Comparison of ENCODE assay signal across 8 cellular contexts in the genomic region with DNA sequence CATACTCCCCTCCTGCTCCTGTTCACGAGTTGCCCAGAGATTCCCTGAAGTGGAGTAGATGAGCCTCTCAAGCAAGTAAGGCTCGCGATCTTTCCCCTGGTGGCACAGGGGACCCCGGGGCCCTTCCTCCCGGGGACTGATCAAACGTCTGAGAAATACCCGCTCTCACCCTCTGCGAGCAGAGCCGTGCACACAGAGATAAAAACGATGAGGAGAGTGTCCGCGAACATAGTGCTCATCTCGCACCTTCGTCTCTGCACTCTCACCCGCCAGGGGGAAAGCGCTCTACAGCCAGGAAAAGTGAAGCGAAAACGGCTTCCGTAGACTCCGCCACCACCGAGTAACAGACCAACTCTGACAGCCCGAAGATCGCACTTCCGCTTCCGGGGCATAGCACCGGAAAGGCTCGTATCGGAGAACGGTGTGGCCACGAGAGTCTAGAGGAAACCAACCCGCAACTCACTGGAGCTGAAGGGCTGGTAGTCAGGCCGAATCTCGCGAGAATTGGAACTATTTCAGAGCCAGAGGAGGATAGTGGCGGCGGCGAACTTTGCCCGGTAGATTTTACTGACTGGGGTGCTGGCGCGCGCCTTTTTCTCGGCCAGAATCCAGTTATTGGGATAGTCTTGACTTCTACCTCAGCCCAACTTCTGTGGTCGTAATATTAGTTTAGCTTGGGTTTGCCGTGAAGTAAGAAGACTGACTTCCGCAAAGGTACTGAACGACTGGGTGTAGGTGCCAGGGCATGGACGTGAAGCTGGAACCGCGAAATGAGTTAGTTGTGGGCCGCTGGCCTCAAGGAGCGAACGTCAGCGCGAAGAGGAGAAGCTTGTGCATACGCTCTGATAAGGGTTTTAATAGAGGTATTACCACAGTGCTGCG. TPM values are rescaled to one million over a fixed set of nuclear protein-coding genes. Genes with fewer than 3 reads are reported as not detected.
A peak's percentile ranks its signal among the peaks of the same experiment; 100 is the strongest.
DNase-seq lines count a peak whose midpoint lies in the region; ATAC-seq and TF ChIP-seq lines count a peak whose summit lies in the region.

A gene with protein sequence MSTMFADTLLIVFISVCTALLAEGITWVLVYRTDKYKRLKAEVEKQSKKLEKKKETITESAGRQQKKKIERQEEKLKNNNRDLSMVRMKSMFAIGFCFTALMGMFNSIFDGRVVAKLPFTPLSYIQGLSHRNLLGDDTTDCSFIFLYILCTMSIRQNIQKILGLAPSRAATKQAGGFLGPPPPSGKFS (minus strand): TSS at position 356 of the 882 bp plus-strand sequence. CDS start 117 bp downstream, at position 239.

- TF ChIP-seq CTCF in CD14-positive monocyte (IDR thresholded peaks at IDR 0.05) = peak; percentile 17

- peak; percentile 99 for ATAC-seq in GM19351 (IDR thresholded peaks at IDR 0.05; ENCODE audit: unreplicated experiment)
- peak; percentile 99 for ATAC-seq in HG03521 (IDR thresholded peaks at IDR 0.05; ENCODE audit: unreplicated experiment)
- peak; percentile 98 for ATAC-seq in left lobe of liver

- H3K4me3 Mint-ChIP-seq in CD14-positive monocyte = peak within 1 kb of the TSS; percentile 85 to 99
- H3K4me3 Mint-ChIP-seq in dendritic cell treated with granulocyte-macrophage colony-stimulating factor and Interleukin-4, amounts not matched to agents 40 ng/mL and 50 ng/mL, for 4 days = peak within 1 kb of the TSS; percentile 97

- intact Hi-C loops in CD14-positive monocyte (cut with micrococcal nuclease) = loop anchor here in 1 of 2 donors (5.0 to 10.0 kb wide), 3 partner anchors 59 to 146 kb away; partner anchors contain the start of genes MGST3 and UCK2
- intact Hi-C loops in dendritic cell treated with granulocyte-macrophage colony-stimulating factor and Interleukin-4, amounts not matched to agents 40 ng/mL and 50 ng/mL, for 4 days (cut with micrococcal nuclease) = loop anchor here (1.0 to 2.0 kb wide), 6 partner anchors 58 to 170 kb away; partner anchors contain the start of genes ALDH9A1 and UCK2

- H3K36me3 Mint-ChIP-seq in CD14-positive monocyte = peaks cover 41 to 43% of the 10 kb centered on the region in 2 donors
- peaks cover 59% of the 10 kb centered on the region for H3K36me3 Mint-ChIP-seq in dendritic cell treated with granulocyte-macrophage colony-stimulating factor and Interleukin-4, amounts not matched to agents 40 ng/mL and 50 ng/mL, for 4 days (ENCODE audit: low read depth)

- peaks cover 0 to 5% (median 0%) of the 10 kb centered on the region in 7 donors for H3K9me3 Mint-ChIP-seq in CD14-positive monocyte
- no peaks in the 10 kb centered on the region for H3K9me3 Mint-ChIP-seq in dendritic cell treated with granulocyte-macrophage colony-stimulating factor and Interleukin-4, amounts not matched to agents 40 ng/mL and 50 ng/mL, for 4 days

- DNase-seq in CD14-positive monocyte (ENCODE audit: low spot score) = peak; percentile 98
- peak; percentile 91 for DNase-seq in NCI-H748 treated with DMSO at 0.1 percent for 48 hours (lab: John Stamatoyannopoulos, UW)
- DNase-seq in activated CD4-positive, alpha-beta T cell treated with anti-CD3 and anti-CD28 coated beads, Interleukin-2, amount 50 U/mL, for 24 hours (ENCODE audit: low read depth in 1 of 2, low spot score in 1 of 2) = peak; percentile 78 to 94
- peak; percentile 97 for DNase-seq in left lobe of liver (ENCODE audit: low spot score)
- peak; percentile 89 for DNase-seq in stimulated activated CD4-positive, alpha-beta T cell treated with anti-CD3 and anti-CD28 coated beads, Interleukin-2, amount 100 ng/mL, for 4 hours (ENCODE audit: low read depth)

- H3K27me3 Mint-ChIP-seq in CD14-positive monocyte (ENCODE audit: low read depth in 3 of 3) = no peaks in the 10 kb centered on the region
- no peaks in the 10 kb centered on the region for H3K27me3 Mint-ChIP-seq in dendritic cell treated with granulocyte-macrophage colony-stimulating factor and Interleukin-4, amounts not matched to agents 40 ng/mL and 50 ng/mL, for 4 days

- H3K4me1 Mint-ChIP-seq in CD14-positive monocyte = peaks cover 42% of the 10 kb centered on the region
- peaks cover 51% of the 10 kb centered on the region for H3K4me1 Mint-ChIP-seq in dendritic cell treated with granulocyte-macrophage colony-stimulating factor and Interleukin-4, amounts not matched to agents 40 ng/mL and 50 ng/mL, for 4 days (ENCODE audit: low read depth)

- peak within 1 kb of the TSS; percentile 96 to 99 (median 98) for H3K27ac Mint-ChIP-seq in CD14-positive monocyte
- peak within 1 kb of the TSS; percentile 98 for H3K27ac Mint-ChIP-seq in dendritic cell treated with granulocyte-macrophage colony-stimulating factor and Interleukin-4, amounts not matched to agents 40 ng/mL and 50 ng/mL, for 4 days

RNA-seq across cellular contexts. Expression of the gene that starts here (rescaled TPM):
- polyA plus RNA-seq in CD14-positive monocyte = 100 to 1,000 TPM; 146 to 154 TPM
- total RNA-seq in left lobe of liver = 71.0 TPM

Comparison
In these comparisons a context has a peak if more than half of its experiments do, and no peak if none do; other contexts are left out.
1. Peak in every context shown above with its lines: DNase-seq and ATAC-seq.